14 cellular contexts compared by ENCODE assay signal in the genomic region with DNA sequence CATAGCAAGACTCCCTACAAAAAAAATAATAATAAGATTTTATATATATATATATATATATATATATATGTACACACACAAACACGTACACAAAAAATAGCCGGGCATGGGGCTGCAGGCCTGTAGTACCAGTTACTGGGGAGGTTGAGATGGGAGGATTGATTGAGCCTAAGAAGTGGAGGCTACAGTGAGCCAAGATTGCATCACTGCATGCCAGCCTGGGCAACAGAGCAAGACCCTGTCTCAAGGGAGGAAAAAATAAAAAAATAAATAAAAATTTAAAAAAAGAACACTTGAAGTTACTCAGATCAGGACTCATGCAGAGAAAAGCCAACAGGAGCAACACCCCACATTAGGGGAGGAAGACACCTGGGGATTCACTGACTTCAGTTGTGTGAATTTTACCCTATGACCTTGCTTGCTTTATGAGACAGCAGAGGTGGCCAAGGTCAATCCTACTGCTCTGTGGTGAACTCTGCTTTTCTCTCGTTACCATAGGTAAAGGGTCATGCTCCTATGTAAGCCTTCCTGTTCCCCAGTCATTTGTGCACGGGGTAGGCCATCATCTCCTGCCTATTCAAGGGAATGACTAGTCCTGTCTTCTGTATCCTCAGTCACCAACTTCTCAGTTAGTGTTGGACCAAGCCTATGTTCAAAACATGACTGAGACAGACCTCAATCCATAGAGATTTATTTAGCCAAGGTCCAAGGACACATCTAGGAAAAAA.
"Had no signal": no experiment of that assay in that cellular context is flagged by ENCODE, and none has a peak within 500 bp of the region (broad histone marks: within the 10 kb centered on the region; RNA-seq: fewer than 3 reads in every experiment).

No MANE protein-coding gene starts in this region.

- H3K9me3 ChIP-seq: body of pancreas, mucosa of descending colon, right lobe of liver had no signal

- H3K27ac ChIP-seq: tibial artery had no signal

- H3K4me1 ChIP-seq: right lobe of liver had no signal

- DNase-seq: activated CD4-positive, alpha-beta T cell treated with anti-CD3 and anti-CD28 coated beads, Interleukin-2, amount 50 U/mL, for 48 hours; activated effector memory CD4-positive, alpha-beta T cell treated with anti-CD3 and anti-CD28 coated beads, Interleukin-2, amount 50 U/mL, for 16 hours; activated naive CD4-positive, alpha-beta T cell treated with anti-CD3 and anti-CD28 coated beads, Interleukin-2, amount 10 ng/mL, durations not matched to agents 7 days and 5 days; activated T-cell treated with anti-CD3 and anti-CD28 coated beads, Interleukin-2, amount 50 U/mL, for 72 hours; body of pancreas; foreskin fibroblast; left ventricle myocardium superior; mucosa of descending colon; right lobe of liver; stimulated activated CD4-positive, alpha-beta T cell treated with anti-CD3 and anti-CD28 coated beads, Interleukin-1b, Interleukin-23, amount 100 ng/mL, for 48 hours; stimulated activated naive CD8-positive, alpha-beta T cell treated with anti-CD3 and anti-CD28 coated beads, Interleukin-15, amount 100 ng/mL, for 72 hours; T-helper 1 cell; T-helper 9 cell; tibial artery had no signal

- H3K27me3 ChIP-seq: body of pancreas, right lobe of liver had no signal

- H3K27me3 Mint-ChIP-seq: stimulated activated naive CD8-positive, alpha-beta T cell treated with anti-CD3 and anti-CD28 coated beads, Interleukin-15, amount 100 ng/mL, for 72 hours had no signal

- H3K27ac Mint-ChIP-seq: activated naive CD4-positive, alpha-beta T cell treated with anti-CD3 and anti-CD28 coated beads, Interleukin-2, amount 10 ng/mL, durations not matched to agents 7 days and 5 days; activated T-cell treated with anti-CD3 and anti-CD28 coated beads, Interleukin-2, amount 50 U/mL, for 72 hours had no signal

- H3K36me3 ChIP-seq: right lobe of liver, tibial artery had no signal

- H3K9me3 Mint-ChIP-seq: activated naive CD4-positive, alpha-beta T cell treated with anti-CD3 and anti-CD28 coated beads, Interleukin-2, amount 10 ng/mL, durations not matched to agents 7 days and 5 days; activated T-cell treated with anti-CD3 and anti-CD28 coated beads, Interleukin-2, amount 50 U/mL, for 72 hours had no signal
